10 cellular contexts compared by ENCODE assay signal in genomic region chr18:13260114-13260926, GRCh38. TPM values are rescaled to one million over a fixed set of nuclear protein-coding genes. Genes with fewer than 3 reads are reported as not detected.
A peak's percentile ranks its signal among the peaks of the same experiment; 100 is the strongest.
DNase-seq lines count a peak whose midpoint lies in the region; ATAC-seq and TF ChIP-seq lines count a peak whose summit lies in the region.
"Had no signal": no experiment of that assay in that cellular context is flagged by ENCODE, and none has a peak within 500 bp of the region (broad histone marks: within the 10 kb centered on the region; RNA-seq: fewer than 3 reads in every experiment).

No MANE protein-coding gene starts in this region.

- no peaks in the 10 kb centered on the region for H3K36me3 ChIP-seq in ascending aorta
- no peaks in the 10 kb centered on the region for H3K36me3 ChIP-seq in hepatocyte (replicated peaks; ENCODE audit: insufficient read depth, low read depth)

- H3K27ac ChIP-seq in ascending aorta (peak overlapping the region; percentile 85 to 88), skin epidermis (peak overlapping the region in 15 of 21 experiments; percentile 4 to 75 (median 49)), hepatocyte (no peak overlapping the region)

- no peak overlapping the region for H2AFZ ChIP-seq in hepatocyte

- H3K79me2 ChIP-seq in hepatocyte = peaks cover 7% of the 10 kb centered on the region

- 67% methylated on average over 8 of the region's 8 CpGs for WGBS in hepatocyte (ENCODE audit: low lambda C conversion rate, missing lambda C conversion rate)

- intact Hi-C loops in ascending aorta (cut with DNase I) = loop anchor here (2.0 kb wide), 2 partner anchors 58 to 114 kb away; no protein-coding TSS in a partner anchor

- H3K4me3 ChIP-seq in ascending aorta = peak overlapping the region; percentile 5 to 19
- H3K4me3 ChIP-seq in skin epidermis = no peak overlapping the region
- no peak overlapping the region for H3K4me3 ChIP-seq in hepatocyte

- H3K27me3 ChIP-seq in ascending aorta (no peaks in the 10 kb centered on the region), hepatocyte (no peaks in the 10 kb centered on the region)

- TF ChIP-seq CTCF in ascending aorta (IDR thresholded peaks at IDR 0.05) (no peak), hepatocyte (IDR thresholded peaks at IDR 0.05; ENCODE audit: poor library complexity) (no peak)

- H3K4me2 ChIP-seq in hepatocyte = no peak overlapping the region

- no peaks in the 10 kb centered on the region for H4K20me1 ChIP-seq in hepatocyte (ENCODE audit: insufficient read depth, poor library complexity, severe bottlenecking)

- DNase-seq in Daoy (ENCODE audit: low read depth) = peak; percentile 25
- peak in 1 of 2 donors; percentile 72 for DNase-seq in ascending aorta (ENCODE audit: low spot score in 2 of 2)
- DNase-seq in kidney tubule cell (ENCODE audit: low spot score) = peak; percentile 52
- no peak for DNase-seq in activated effector memory CD4-positive, alpha-beta T cell treated with anti-CD3 and anti-CD28 coated beads, Interleukin-2, amount 50 U/mL, for 16 hours
- DNase-seq in hepatocyte (ENCODE audit: low spot score) = no peak
- DNase-seq: EL, H9, NCI-H1417 had no signal

- H3K4me1 ChIP-seq in ascending aorta (peaks cover 24 to 60% of the 10 kb centered on the region in 2 donors), hepatocyte (ENCODE audit: insufficient read depth) (peaks cover 22% of the 10 kb centered on the region)

- H3K9me3 ChIP-seq in ascending aorta (no peaks in the 10 kb centered on the region), hepatocyte (ENCODE audit: low read depth) (no peaks in the 10 kb centered on the region)

- ATAC-seq in GM19351 (IDR thresholded peaks at IDR 0.05; ENCODE audit: unreplicated experiment) = no peak

- H3K9me2 ChIP-seq in hepatocyte (replicated peaks; ENCODE audit: insufficient read depth) = peaks cover 4% of the 10 kb centered on the region

RNA-seq across cellular contexts. Expression of gene LDLRAD4, which starts 41.8 kb away (rescaled TPM):
- total RNA-seq in Daoy (2014; rRNA removed; shearing (Covaris generic)) = 0.15 and 8.2 TPM in 2 replicates
- total RNA-seq in ascending aorta (21.0 TPM), hepatocyte (13.3 and 15.1 TPM in 2 replicates)
- polyA plus RNA-seq in hepatocyte = 17.5 and 29.0 TPM in 2 replicates

Comparison
In these comparisons a context has a peak if more than half of its experiments do, and no peak if none do; other contexts are left out.
1. DNase-seq: peak in Daoy (single experiment) and kidney tubule cell (single experiment); none in activated effector memory CD4-positive, alpha-beta T cell treated with anti-CD3 and anti-CD28 coated beads, Interleukin-2, amount 50 U/mL, for 16 hours (single experiment) and hepatocyte (single experiment).
2. H3K4me3 ChIP-seq: peak in ascending aorta (2 of 2); none in skin epidermis (0 of 7) and hepatocyte (single experiment).